Comparison of ENCODE assay signal across 17 cellular contexts in the genomic region with DNA sequence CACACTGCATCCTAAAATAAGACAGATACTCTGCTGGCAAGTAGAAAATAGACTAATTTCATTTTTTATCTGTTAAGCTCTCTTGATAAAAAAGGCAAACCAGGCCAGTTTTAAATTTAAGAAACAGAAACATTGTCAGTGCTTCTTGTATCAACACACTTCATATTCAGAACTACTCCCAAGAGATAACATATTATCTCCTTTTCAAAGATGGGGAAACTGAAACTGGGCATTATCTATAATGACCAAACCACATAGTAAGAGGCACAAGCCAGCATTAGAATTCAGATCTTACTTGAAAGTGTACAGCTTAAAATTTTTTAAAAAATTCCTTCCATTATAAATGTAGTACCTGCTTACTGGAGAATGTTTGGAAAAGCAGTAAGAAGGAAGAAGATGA. TPM values are rescaled to one million over a fixed set of nuclear protein-coding genes. Genes with fewer than 3 reads are reported as not detected.
DNase-seq lines count a peak whose midpoint lies in the region; ATAC-seq, FAIRE-seq and TF ChIP-seq lines count a peak whose summit lies in the region.
"Had no signal": no experiment of that assay in that cellular context is flagged by ENCODE, and none has a peak within 500 bp of the region (broad histone marks: within the 10 kb centered on the region; RNA-seq: fewer than 3 reads in every experiment).

No MANE protein-coding gene starts in this region.

- no peak for ATAC-seq in activated T-cell treated with anti-CD3 and anti-CD28 coated beads, Interleukin-2, amount 50 U/mL, for 72 hours (replicated peaks in 1 of 2)
- ATAC-seq in activated CD8-positive, alpha-beta T cell treated with anti-CD3 and anti-CD28 coated beads, Interleukin-2, amount 10 ng/mL, durations not matched to agents 7 days and 5 days = no peak
- ATAC-seq: HCT116, HepG2 had no signal

- FAIRE-seq in urothelium cell line (lab: Jason Lieb, UNC) = no peak
- FAIRE-seq: GM12891, H54, HepG2, HTR-8/SVneo had no signal

- peak overlapping the region in 3 of 4 donors; percentile 11 to 68 (median 40) for H3K27ac ChIP-seq in transverse colon
- H3K27ac ChIP-seq: GM23248 had no signal

- no peak overlapping the region for H3K4me3 Mint-ChIP-seq in activated T-cell treated with anti-CD3 and anti-CD28 coated beads, Interleukin-2, amount 50 U/mL, for 72 hours
- H3K4me3 Mint-ChIP-seq in activated CD8-positive, alpha-beta T cell treated with anti-CD3 and anti-CD28 coated beads, Interleukin-2, amount 10 ng/mL, durations not matched to agents 7 days and 5 days = no peak overlapping the region
- H3K4me3 Mint-ChIP-seq: B cell; CD4-positive, alpha-beta T cell had no signal

- POLR2A ChIA-PET in activated CD8-positive, alpha-beta T cell treated with anti-CD3 and anti-CD28 coated beads, Interleukin-2, amount 10 ng/mL, durations not matched to agents 7 days and 5 days (lab: Charles Lee) = no interaction called here

- no peaks in the 10 kb centered on the region for H3K27me3 ChIP-seq in transverse colon

- no peaks in the 10 kb centered on the region for H3K9me3 ChIP-seq in transverse colon

- H3K4me3 ChIP-seq in transverse colon = no peak overlapping the region
- H3K4me3 ChIP-seq: GM23248 had no signal

- H3K36me3 Mint-ChIP-seq in activated T-cell treated with anti-CD3 and anti-CD28 coated beads, Interleukin-2, amount 50 U/mL, for 72 hours (ENCODE audit: insufficient read depth in 2 of 2) = peaks cover 10 to 34% of the 10 kb centered on the region in 2 donors
- peaks cover 54% of the 10 kb centered on the region for H3K36me3 Mint-ChIP-seq in activated CD8-positive, alpha-beta T cell treated with anti-CD3 and anti-CD28 coated beads, Interleukin-2, amount 10 ng/mL, durations not matched to agents 7 days and 5 days (ENCODE audit: low read depth)

- in situ Hi-C loops in transverse colon (cut with MboI; ENCODE audit: low pct_ligation_motif_present in 1 of 4, low pct_unique_long_range_greater_than_20kb in 1 of 4, low sequenced_read_pairs in 3 of 4) = no loop called here

- no peak for TF ChIP-seq CTCF in transverse colon (IDR thresholded peaks at IDR 0.05)

- CTCF ChIA-PET in activated CD8-positive, alpha-beta T cell treated with anti-CD3 and anti-CD28 coated beads, Interleukin-2, amount 10 ng/mL, durations not matched to agents 7 days and 5 days (lab: Charles Lee) = interaction anchor here (0.9 kb wide), 2 partner anchors 24 to 36 kb away, joined by 3 read pairs; no protein-coding TSS in a partner anchor

- H3K27me3 Mint-ChIP-seq in activated T-cell treated with anti-CD3 and anti-CD28 coated beads, Interleukin-2, amount 50 U/mL, for 72 hours (ENCODE audit: low read depth) = no peaks in the 10 kb centered on the region
- no peaks in the 10 kb centered on the region for H3K27me3 Mint-ChIP-seq in activated CD8-positive, alpha-beta T cell treated with anti-CD3 and anti-CD28 coated beads, Interleukin-2, amount 10 ng/mL, durations not matched to agents 7 days and 5 days (ENCODE audit: low read depth)
- H3K27me3 Mint-ChIP-seq: B cell; CD4-positive, alpha-beta T cell had no signal

- H3K4me1 ChIP-seq in transverse colon = peaks cover 0 to 44% (median 10%) of the 10 kb centered on the region in 4 donors

- peak overlapping the region; percentile 60 for H3K27ac Mint-ChIP-seq in activated T-cell treated with anti-CD3 and anti-CD28 coated beads, Interleukin-2, amount 50 U/mL, for 72 hours
- peak overlapping the region; percentile 25 for H3K27ac Mint-ChIP-seq in activated CD8-positive, alpha-beta T cell treated with anti-CD3 and anti-CD28 coated beads, Interleukin-2, amount 10 ng/mL, durations not matched to agents 7 days and 5 days
- H3K27ac Mint-ChIP-seq: B cell; CD4-positive, alpha-beta T cell had no signal

- intact Hi-C loops in transverse colon (cut with DNase I; ENCODE audit: low total_unique reads) = no loop called here

- DNase-seq in activated T-cell treated with anti-CD3 and anti-CD28 coated beads, Interleukin-2, amount 50 U/mL, for 72 hours = no peak
- DNase-seq in activated T-cell treated with anti-CD3 and anti-CD28 coated beads for 4 hours (no peak), OCI-M1 (lab: John Stamatoyannopoulos, UW) (peak; percentile 88), transverse colon (no peak), urothelium cell line (ENCODE audit: low spot score) (no peak)
- DNase-seq in activated CD8-positive, alpha-beta T cell treated with anti-CD3 and anti-CD28 coated beads, Interleukin-2, amount 10 ng/mL, durations not matched to agents 7 days and 5 days = no peak
- no peak for DNase-seq in stimulated activated naive CD4-positive, alpha-beta T cell treated with Interleukin-2 at 50 U/mL for 16 hours (lab: John Stamatoyannopoulos, UW)
- DNase-seq: C1 segment of cervical spinal cord; CD4-positive, alpha-beta T cell; DMS79; GM23248 had no signal

- no peaks in the 10 kb centered on the region for H3K9me3 Mint-ChIP-seq in activated T-cell treated with anti-CD3 and anti-CD28 coated beads, Interleukin-2, amount 50 U/mL, for 72 hours
- no peaks in the 10 kb centered on the region for H3K9me3 Mint-ChIP-seq in activated CD8-positive, alpha-beta T cell treated with anti-CD3 and anti-CD28 coated beads, Interleukin-2, amount 10 ng/mL, durations not matched to agents 7 days and 5 days (ENCODE audit: insufficient read depth)
- H3K9me3 Mint-ChIP-seq: CD4-positive, alpha-beta T cell had no signal

- peaks cover 0 to 81% (median 30%) of the 10 kb centered on the region in 4 donors for H3K36me3 ChIP-seq in transverse colon

- TF ChIP-seq POLR2A in transverse colon (IDR thresholded peaks at IDR 0.05) = no peak

- TF ChIP-seq EP300 in transverse colon (IDR thresholded peaks at IDR 0.05; ENCODE audit: low read depth) = no peak

- H3K4me1 Mint-ChIP-seq in activated T-cell treated with anti-CD3 and anti-CD28 coated beads, Interleukin-2, amount 50 U/mL, for 72 hours (ENCODE audit: low read depth) = peaks cover 15% of the 10 kb centered on the region
- peaks cover 6% of the 10 kb centered on the region for H3K4me1 Mint-ChIP-seq in activated CD8-positive, alpha-beta T cell treated with anti-CD3 and anti-CD28 coated beads, Interleukin-2, amount 10 ng/mL, durations not matched to agents 7 days and 5 days (ENCODE audit: low read depth)
- H3K4me1 Mint-ChIP-seq: B cell had no signal

RNA-seq across cellular contexts. Expression of gene SRI, which starts 14.7 kb away (rescaled TPM):
- 100 to 1,000 TPM; 105 to 132 TPM for total RNA-seq in activated T-cell treated with anti-CD3 and anti-CD28 coated beads, Interleukin-2, amount 50 U/mL, for 72 hours
- 100 to 1,000 TPM; 110 to 117 TPM for total RNA-seq in activated CD8-positive, alpha-beta T cell treated with anti-CD3 and anti-CD28 coated beads, Interleukin-2, amount 10 ng/mL, durations not matched to agents 7 days and 5 days
- total RNA-seq in transverse colon = 100 to 1,000 TPM; 163 to 672 (median 475) TPM
